In the genomic region with DNA sequence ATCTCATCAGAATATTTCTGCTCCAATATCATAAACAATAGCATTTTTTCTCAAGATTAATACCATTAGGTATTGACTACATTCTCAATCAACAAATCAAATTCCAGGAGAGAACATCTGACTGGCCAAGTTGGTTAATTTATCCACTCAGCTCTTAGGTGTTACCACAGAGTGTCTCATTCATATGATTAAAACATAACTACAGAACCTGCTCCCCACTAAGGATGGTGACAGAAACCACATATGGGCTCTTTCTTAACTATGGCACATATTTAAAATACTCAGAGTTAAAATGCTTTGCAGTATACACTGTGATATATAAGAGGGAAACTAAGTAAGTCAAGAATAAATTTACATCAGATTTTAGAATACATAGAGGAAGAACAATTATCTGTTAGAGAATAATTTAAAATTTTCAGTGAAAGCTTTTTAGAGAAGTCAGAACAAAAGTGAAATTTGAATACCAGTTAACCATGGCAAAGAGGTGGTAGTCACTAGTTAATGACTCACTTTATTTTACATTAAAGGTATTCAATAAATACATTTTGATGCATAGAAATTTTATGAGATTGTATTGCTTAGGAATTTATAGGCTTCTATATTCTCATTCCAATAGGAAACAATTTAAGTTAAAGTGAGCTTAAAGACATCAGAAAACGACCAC, we compare ENCODE assay signal across 2 cellular contexts.
TF ChIP-seq lines count a peak whose summit lies in the region.

No MANE protein-coding gene starts in this region.

TF ChIP-seq in GM12878, 131 proteins besides CTCF, POLR2A, EP300 and RAD21:
- no peak for TF ChIP-seq MTA3 (IDR thresholded peaks at IDR 0.05; ENCODE audit: borderline replicate concordance, low read length)
- TF ChIP-seq STAT3 (IDR thresholded peaks at IDR 0.05; ENCODE audit: low read depth, low read length), result no peak
- no peak for TF ChIP-seq MEF2A (IDR thresholded peaks at IDR 0.05; ENCODE audit: insufficient read depth, low read depth, low read length)
- no peak for TF ChIP-seq PAX8 (IDR thresholded peaks at IDR 0.05)
- TF ChIP-seq ZNF622 (IDR thresholded peaks at IDR 0.05), result no peak
- TF ChIP-seq SREBF1 (IDR thresholded peaks at IDR 0.05; ENCODE audit: low read length), result no peak
- TF ChIP-seq SREBF2 (IDR thresholded peaks at IDR 0.05; ENCODE audit: low read length), result no peak
- no peak for TF ChIP-seq HDAC6 (IDR thresholded peaks at IDR 0.05; ENCODE audit: unreplicated experiment)
- no peak for TF ChIP-seq MLLT1 (IDR thresholded peaks at IDR 0.05)
- no peak for TF ChIP-seq ZBTB4 (CRISPR knock-in tag; IDR thresholded peaks at IDR 0.05)
- no peak for TF ChIP-seq ZBTB11 (CRISPR knock-in tag; IDR thresholded peaks at IDR 0.05)
- TF ChIP-seq BACH1 (IDR thresholded peaks at IDR 0.05; ENCODE audit: borderline replicate concordance), result no peak
- TF ChIP-seq TBL1XR1 (IDR thresholded peaks at IDR 0.05; ENCODE audit: low read depth, low read length), result no peak
- no peak for TF ChIP-seq ESRRA (IDR thresholded peaks at IDR 0.05; ENCODE audit: low read length)
- no peak for TF ChIP-seq ZSCAN29 (IDR thresholded peaks at IDR 0.05)
- no peak for TF ChIP-seq HCFC1 (IDR thresholded peaks at IDR 0.05; ENCODE audit: low read length)

TF ChIP-seq in SK-N-SH, 30 proteins besides CTCF, POLR2A, EP300 and RAD21:
- TF ChIP-seq MXI1 (IDR thresholded peaks at IDR 0.05; ENCODE audit: low read depth, low read length) (no peak), CHD2 (IDR thresholded peaks at IDR 0.05; ENCODE audit: low read length, partially characterized antibody) (no peak), NFIC (IDR thresholded peaks at IDR 0.05; ENCODE audit: borderline replicate concordance) (no peak), JUND (IDR thresholded peaks at IDR 0.05) (no peak), ELF1 (IDR thresholded peaks at IDR 0.05) (no peak), FOSL2 (IDR thresholded peaks at IDR 0.05; ENCODE audit: borderline replicate concordance, low read depth) (no peak), TCF12 (IDR thresholded peaks at IDR 0.05) (no peak), GABPA (IDR thresholded peaks at IDR 0.05; ENCODE audit: low read depth) (no peak), POLR2AphosphoS5 (IDR thresholded peaks at IDR 0.05; ENCODE audit: low read depth, low read length) (no peak), RXRA (IDR thresholded peaks at IDR 0.05; ENCODE audit: borderline replicate concordance, low read depth) (no peak), IRF3 (IDR thresholded peaks at IDR 0.05; ENCODE audit: low read depth, low read length) (no peak), NRF1 (IDR thresholded peaks at IDR 0.05; ENCODE audit: low read depth, low read length) (no peak), FOXM1 (IDR thresholded peaks at IDR 0.05; ENCODE audit: low read depth) (no peak), USF1 (IDR thresholded peaks at IDR 0.05; ENCODE audit: borderline replicate concordance, low read depth) (no peak), EZH2phosphoT487 (IDR thresholded peaks at IDR 0.05; ENCODE audit: borderline replicate concordance, low read depth) (no peak)
- TF ChIP-seq, protein P1, sequence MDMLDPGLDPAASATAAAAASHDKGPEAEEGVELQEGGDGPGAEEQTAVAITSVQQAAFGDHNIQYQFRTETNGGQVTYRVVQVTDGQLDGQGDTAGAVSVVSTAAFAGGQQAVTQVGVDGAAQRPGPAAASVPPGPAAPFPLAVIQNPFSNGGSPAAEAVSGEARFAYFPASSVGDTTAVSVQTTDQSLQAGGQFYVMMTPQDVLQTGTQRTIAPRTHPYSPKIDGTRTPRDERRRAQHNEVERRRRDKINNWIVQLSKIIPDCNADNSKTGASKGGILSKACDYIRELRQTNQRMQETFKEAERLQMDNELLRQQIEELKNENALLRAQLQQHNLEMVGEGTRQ (IDR thresholded peaks at IDR 0.05; ENCODE audit: borderline replicate concordance, low read depth, low read length), result no peak
